In genomic region chr14:69392481-69392880, GRCh38 we compare ENCODE assay signal across 20 cellular contexts. TPM values are rescaled to one million over a fixed set of nuclear protein-coding genes. Genes with fewer than 3 reads are reported as not detected.
A peak's percentile ranks its signal among the peaks of the same experiment; 100 is the strongest.
DNase-seq lines count a peak whose midpoint lies in the region; ATAC-seq, FAIRE-seq and TF ChIP-seq lines count a peak whose summit lies in the region.
"Had no signal": no experiment of that assay in that cellular context is flagged by ENCODE, and none has a peak within 500 bp of the region (broad histone marks: within the 10 kb centered on the region; RNA-seq: fewer than 3 reads in every experiment).

No MANE protein-coding gene starts in this region.

- no peak for TF ChIP-seq POLR2A in HepG2 (IDR thresholded peaks at IDR 0.05; ENCODE audit: insufficient read depth in 1 of 2, low read depth in 2 of 2, low read length in 2 of 2)
- TF ChIP-seq POLR2A in right lobe of liver (IDR thresholded peaks at IDR 0.05) = no peak

- H3K27me3 ChIP-seq in HepG2 (ENCODE audit: control insufficient read depth in 1 of 2, insufficient read depth in 2 of 2, low read length in 2 of 2) (no peaks in the 10 kb centered on the region; a peak in 1 of 5 replicates), right lobe of liver (no peaks in the 10 kb centered on the region), GM23338 (ENCODE audit: insufficient read depth) (no peaks in the 10 kb centered on the region)
- H3K27me3 ChIP-seq: neural progenitor cell had no signal

- H3K9me3 Mint-ChIP-seq in GM23338 = no peaks in the 10 kb centered on the region
- no peaks in the 10 kb centered on the region for H3K9me3 Mint-ChIP-seq in activated naive CD8-positive, alpha-beta T cell treated with anti-CD3 and anti-CD28 coated beads for 36 hours
- H3K9me3 Mint-ChIP-seq: CD8-positive, alpha-beta T cell; dendritic cell treated with granulocyte-macrophage colony-stimulating factor and Interleukin-4, amounts not matched to agents 40 ng/mL and 50 ng/mL, for 4 days; HFFc6; neural progenitor cell had no signal

- POLR2A ChIA-PET in HepG2 (lab: Yijun Ruan, JAX) = no interaction called here

- no peaks in the 10 kb centered on the region for H3K9me2 ChIP-seq in GM23338 (ENCODE audit: insufficient read depth)

- no peaks in the 10 kb centered on the region for H3K27me3 Mint-ChIP-seq in GM23338 (ENCODE audit: insufficient read depth, low read depth, poor library complexity)
- no peaks in the 10 kb centered on the region for H3K27me3 Mint-ChIP-seq in activated naive CD8-positive, alpha-beta T cell treated with anti-CD3 and anti-CD28 coated beads for 36 hours
- H3K27me3 Mint-ChIP-seq: dendritic cell treated with granulocyte-macrophage colony-stimulating factor and Interleukin-4, amounts not matched to agents 40 ng/mL and 50 ng/mL, for 4 days had no signal

- intact Hi-C loops in HepG2 (cut with micrococcal nuclease; ENCODE audit: unreplicated experiment) = no loop called here
- intact Hi-C loops in right lobe of liver (cut with DNase I) = no loop called here

- no peak for TF ChIP-seq CTCF in HepG2 (CRISPR knock-in tag; IDR thresholded peaks at IDR 0.05)
- TF ChIP-seq CTCF in right lobe of liver (IDR thresholded peaks at IDR 0.05) = no peak
- no peak for TF ChIP-seq CTCF in GM23338 (conservative IDR thresholded peaks at IDR 0.05; ENCODE audit: low read depth in 2 of 2)

- TF ChIP-seq EP300 in HepG2 (IDR thresholded peaks at IDR 0.05; ENCODE audit: low read depth in 2 of 2, low read length in 2 of 2) = no peak
- no peak for TF ChIP-seq EP300 in HepG2 (CRISPR knock-in tag; IDR thresholded peaks at IDR 0.05; ENCODE audit: borderline replicate concordance)

- H3K9me3 ChIP-seq in HepG2 (ENCODE audit: low read length) = no peaks in the 10 kb centered on the region
- H3K9me3 ChIP-seq in right lobe of liver = no peaks in the 10 kb centered on the region

- DNase-seq in HepG2 (ENCODE audit: low spot score) (no peak), right lobe of liver (no peak), GM23338 (ENCODE audit: low spot score) (no peak), urothelium cell line (ENCODE audit: low spot score) (no peak), NCI-H1694 treated with DMSO at 0.1 percent for 48 hours (lab: John Stamatoyannopoulos, UW) (no peak)
- no peak for DNase-seq in activated naive CD8-positive, alpha-beta T cell treated with anti-CD3 and anti-CD28 coated beads for 36 hours
- DNase-seq: activated naive CD4-positive, alpha-beta T cell treated with Interleukin-2 at 50 U/mL for 16 hours; CD8-positive, alpha-beta T cell; foreskin melanocyte; HFFc6; NCI-H1417 treated with DMSO at 0.1 percent for 48 hours; NCI-H2171 treated with DMSO at 0.1 percent for 48 hours; NCI-H82; T1000; trophoblast cell had no signal

- H3K4me1 ChIP-seq in HepG2 (ENCODE audit: insufficient read depth, low read length) = peaks cover 68% of the 10 kb centered on the region
- peaks cover 0 to 11% (median 3%) of the 10 kb centered on the region in 4 donors for H3K4me1 ChIP-seq in right lobe of liver
- H3K4me1 ChIP-seq in GM23338 (ENCODE audit: insufficient read depth) = peaks cover 12% of the 10 kb centered on the region

- peak overlapping the region; percentile 66; the same call in 1 of the 2 replicates for H3K27ac Mint-ChIP-seq in GM23338
- H3K27ac Mint-ChIP-seq in activated naive CD8-positive, alpha-beta T cell treated with anti-CD3 and anti-CD28 coated beads for 36 hours = peak overlapping the region; percentile 8
- H3K27ac Mint-ChIP-seq: CD8-positive, alpha-beta T cell; dendritic cell treated with granulocyte-macrophage colony-stimulating factor and Interleukin-4, amounts not matched to agents 40 ng/mL and 50 ng/mL, for 4 days; HFFc6; neural progenitor cell had no signal

- H3K4me2 ChIP-seq in HepG2 (ENCODE audit: low read depth, low read length) = peak overlapping the region; percentile 34; the same call in 1 of the 2 replicates
- H3K4me2 ChIP-seq in GM23338 = no peak overlapping the region
- H3K4me2 ChIP-seq: neural progenitor cell had no signal

- ATAC-seq in HepG2 (no peak), right lobe of liver (no peak), GM23338 (no peak), HG02763 (IDR thresholded peaks at IDR 0.05; ENCODE audit: unreplicated experiment) (no peak), HG03432 (IDR thresholded peaks at IDR 0.05; ENCODE audit: unreplicated experiment) (no peak)
- ATAC-seq: CD8-positive, alpha-beta T cell; Panc1 had no signal

- 0 out of 2 replicates have a peak, but pooled peaks cover 4% of the 10 kb centered on the region for H3F3A ChIP-seq in GM23338 (replicated peaks; ENCODE audit: low read depth)

- no TSS peak for BruUV-seq in HepG2 (replicated peaks; lab: Mats Ljungman, UMichigan)

- H3K9ac ChIP-seq in HepG2 (ENCODE audit: insufficient read depth, low read depth, low read length) = no peak overlapping the region
- H3K9ac ChIP-seq: neural progenitor cell had no signal

- peaks cover 18 to 62% of the 10 kb centered on the region in 2 experiments; a peak in 4 of 5 replicates for H3K36me3 ChIP-seq in HepG2 (replicated peaks in 1 of 2; ENCODE audit: control insufficient read depth in 1 of 2, insufficient read depth in 2 of 2, low read length in 2 of 2)
- peaks cover 4 to 62% (median 22%) of the 10 kb centered on the region in 4 donors for H3K36me3 ChIP-seq in right lobe of liver
- peaks cover 54% of the 10 kb centered on the region for H3K36me3 ChIP-seq in GM23338 (ENCODE audit: insufficient read depth)

- H3K27ac ChIP-seq in HepG2 (ENCODE audit: extremely low read length, insufficient read depth, low read length) (no peak overlapping the region), right lobe of liver (no peak overlapping the region), GM23338 (ENCODE audit: low read depth) (no peak overlapping the region)
- H3K27ac ChIP-seq: neural progenitor cell had no signal

- FAIRE-seq in HepG2 (lab: Jason Lieb, UNC) = no peak
- peak; percentile 84 for FAIRE-seq in urothelium cell line (lab: Jason Lieb, UNC)

- H3K4me1 Mint-ChIP-seq in GM23338 = peaks cover 20% of the 10 kb centered on the region
- peaks cover 72% of the 10 kb centered on the region for H3K4me1 Mint-ChIP-seq in activated naive CD8-positive, alpha-beta T cell treated with anti-CD3 and anti-CD28 coated beads for 36 hours

- H3K36me3 Mint-ChIP-seq in GM23338 (ENCODE audit: low read depth) = peaks cover 93% of the 10 kb centered on the region
- peaks cover 72% of the 10 kb centered on the region for H3K36me3 Mint-ChIP-seq in activated naive CD8-positive, alpha-beta T cell treated with anti-CD3 and anti-CD28 coated beads for 36 hours

- TF ChIP-seq RAD21 in HepG2 (CRISPR knock-in tag; IDR thresholded peaks at IDR 0.05) = no peak

- CTCF ChIA-PET in HepG2 (lab: Yijun Ruan, JAX; ENCODE audit: low intra/inter-chr PET ratio, low total read pairs) = no interaction called here

- WGBS in HepG2 (ENCODE audit: low lambda C conversion rate) = 67% methylated on average over 3 of the region's 3 CpGs
- WGBS in right lobe of liver (ENCODE audit: insufficient coverage, low coverage, low lambda C conversion rate, missing lambda C conversion rate) = 65% methylated on average over 3 of the region's 3 CpGs

- H3K4me3 ChIP-seq in HepG2 (replicated peaks in 1 of 3; ENCODE audit: insufficient read depth in 1 of 3, low read depth in 2 of 3, low read length in 3 of 3) = no peak overlapping the region
- no peak overlapping the region for H3K4me3 ChIP-seq in right lobe of liver
- no peak overlapping the region for H3K4me3 ChIP-seq in GM23338
- H3K4me3 ChIP-seq: neural progenitor cell had no signal

- H2AFZ ChIP-seq in HepG2 (ENCODE audit: low read length) (no peak overlapping the region), GM23338 (no peak overlapping the region)
- H2AFZ ChIP-seq: neural progenitor cell had no signal

- H3K79me2 ChIP-seq in HepG2 (ENCODE audit: insufficient read depth, low read length) = peaks cover 95% of the 10 kb centered on the region
- H3K79me2 ChIP-seq in GM23338 (replicated peaks; ENCODE audit: insufficient read depth) = peaks cover 100% of the 10 kb centered on the region

- H3K4me3 Mint-ChIP-seq in GM23338 = no peak overlapping the region
- H3K4me3 Mint-ChIP-seq in activated naive CD8-positive, alpha-beta T cell treated with anti-CD3 and anti-CD28 coated beads for 36 hours = peak overlapping the region; percentile 22
- H3K4me3 Mint-ChIP-seq: dendritic cell treated with granulocyte-macrophage colony-stimulating factor and Interleukin-4, amounts not matched to agents 40 ng/mL and 50 ng/mL, for 4 days; HFFc6; neural progenitor cell had no signal

- peaks cover 53% of the 10 kb centered on the region for H4K20me1 ChIP-seq in HepG2 (ENCODE audit: insufficient read depth, low read length)
- H4K20me1 ChIP-seq in GM23338 (replicated peaks; ENCODE audit: insufficient read depth) = peaks cover 80% of the 10 kb centered on the region

- in situ Hi-C loops in HepG2 (cut with HindIII; ENCODE audit: extremely low pct_ligation_motif_present, low pct_unique_long_range_greater_than_20kb) = no loop called here

RNA-seq across cellular contexts. Expression of gene ERH, which starts 5.6 kb away (rescaled TPM):
- total RNA-seq in HepG2 (2016; rRNA removed; fragmentation: Illumina TruSeq; extraction: Trizol) = 341 and 491 TPM in 2 replicates
- 125 and 129 TPM in 2 replicates for total RNA-seq in HepG2 (2016; cell fraction: cytosol; rRNA removed; fragmentation: Illumina TruSeq; extraction: Trizol; ENCODE audit: low read depth)
- total RNA-seq in HepG2 (2016; cell fraction: insoluble cytoplasmic fraction; rRNA removed; fragmentation: Illumina TruSeq; extraction: Trizol) = 358 and 522 TPM in 2 replicates
- total RNA-seq in HepG2 (2016; cell fraction: membrane; rRNA removed; fragmentation: Illumina TruSeq; extraction: Trizol) = 183 and 193 TPM in 2 replicates
- 143 and 174 TPM in 2 replicates for total RNA-seq in HepG2 (2016; cell fraction: nucleus; rRNA removed; fragmentation: Illumina TruSeq; extraction: Trizol)
- polyA plus RNA-seq in HepG2 (2011; rRNA removed) = 75.8 and 105 TPM in 2 replicates
- polyA plus RNA-seq in HepG2 (2011; cell fraction: cytosol; rRNA removed) = 90.2 and 93.3 TPM in 2 replicates
- 21.4 and 29.5 TPM in 2 replicates for polyA plus RNA-seq in HepG2 (2011; cell fraction: nucleus; rRNA removed)
- 129 and 223 TPM in 2 replicates for polyA plus RNA-seq in HepG2 (2012)
- polyA plus RNA-seq in HepG2 (2016; cell fraction: cytosol; fragmentation: Illumina TruSeq; extraction: Trizol; ENCODE audit: low read depth) = 100 and 107 TPM in 2 replicates
- polyA plus RNA-seq in HepG2 (2016; cell fraction: insoluble cytoplasmic fraction; fragmentation: Illumina TruSeq; extraction: Trizol; ENCODE audit: low read depth) = 571 and 661 TPM in 2 replicates
- 175 and 180 TPM in 2 replicates for polyA plus RNA-seq in HepG2 (2016; cell fraction: membrane; fragmentation: Illumina TruSeq; extraction: Trizol; ENCODE audit: low read depth)
- polyA plus RNA-seq in HepG2 (2016; cell fraction: nucleus; fragmentation: Illumina TruSeq; extraction: Trizol; ENCODE audit: insufficient read depth, low read depth) = 224 and 228 TPM in 2 replicates
- polyA minus RNA-seq in HepG2 (2011; rRNA and poly(A)+ RNA removed; ENCODE audit: low replicate concordance) = 48.2 and 87.3 TPM in 2 replicates
- polyA minus RNA-seq in HepG2 (2011; cell fraction: cytosol; rRNA and poly(A)+ RNA removed) = 116 and 129 TPM in 2 replicates
- polyA minus RNA-seq in HepG2 (2011; cell fraction: nucleus; rRNA and poly(A)+ RNA removed) = 100 and 107 TPM in 2 replicates
- total RNA-seq in right lobe of liver = 10 to 100 TPM; 46.0 to 71.7 (median 68.5) TPM
- total RNA-seq in GM23338 (2014; rRNA removed; shearing (Covaris generic)) = 188 and 325 TPM in 2 replicates
- 545 and 597 TPM in 2 replicates for polyA plus RNA-seq in GM23338 (2016; fragmentation: Nextera tagmentation; extraction: Ambion mirVana)
- 100 to 1,000 TPM; 392 to 403 TPM for total RNA-seq in activated naive CD8-positive, alpha-beta T cell treated with anti-CD3 and anti-CD28 coated beads for 36 hours

RNA-seq across cellular contexts. Expression of gene SLC39A9, which starts 6.0 kb away (rescaled TPM):
- total RNA-seq in HepG2 (2016; rRNA removed; fragmentation: Illumina TruSeq; extraction: Trizol) (63.8 and 69.5 TPM in 2 replicates), right lobe of liver (10 to 100 TPM; 44.7 to 78.2 (median 58.2) TPM)
- total RNA-seq in HepG2 (2016; cell fraction: cytosol; rRNA removed; fragmentation: Illumina TruSeq; extraction: Trizol; ENCODE audit: low read depth) = 9.2 and 9.9 TPM in 2 replicates
- total RNA-seq in HepG2 (2016; cell fraction: insoluble cytoplasmic fraction; rRNA removed; fragmentation: Illumina TruSeq; extraction: Trizol) = 65.8 and 71.2 TPM in 2 replicates
- total RNA-seq in HepG2 (2016; cell fraction: membrane; rRNA removed; fragmentation: Illumina TruSeq; extraction: Trizol) = 32.7 and 37.8 TPM in 2 replicates
- total RNA-seq in HepG2 (2016; cell fraction: nucleus; rRNA removed; fragmentation: Illumina TruSeq; extraction: Trizol) = 64.0 and 64.2 TPM in 2 replicates
- polyA plus RNA-seq in HepG2 (2011; rRNA removed) (45.5 and 46.6 TPM in 2 replicates), GM23338 (2016; fragmentation: Nextera tagmentation; extraction: Ambion mirVana) (16.4 and 17.7 TPM in 2 replicates)
- 33.9 and 43.3 TPM in 2 replicates for polyA plus RNA-seq in HepG2 (2011; cell fraction: cytosol; rRNA removed)
- polyA plus RNA-seq in HepG2 (2011; cell fraction: nucleus; rRNA removed) = 27.1 and 28.1 TPM in 2 replicates
- 21.9 and 26.1 TPM in 2 replicates for polyA plus RNA-seq in HepG2 (2012)
- polyA plus RNA-seq in HepG2 (2016; cell fraction: cytosol; fragmentation: Illumina TruSeq; extraction: Trizol; ENCODE audit: low read depth) = 3.7 and 4.1 TPM in 2 replicates
- 30.0 and 36.3 TPM in 2 replicates for polyA plus RNA-seq in HepG2 (2016; cell fraction: insoluble cytoplasmic fraction; fragmentation: Illumina TruSeq; extraction: Trizol; ENCODE audit: low read depth)
- polyA plus RNA-seq in HepG2 (2016; cell fraction: membrane; fragmentation: Illumina TruSeq; extraction: Trizol; ENCODE audit: low read depth) = 14.3 and 15.0 TPM in 2 replicates
- 43.0 and 43.2 TPM in 2 replicates for polyA plus RNA-seq in HepG2 (2016; cell fraction: nucleus; fragmentation: Illumina TruSeq; extraction: Trizol; ENCODE audit: insufficient read depth, low read depth)
- 194 and 305 TPM in 2 replicates for polyA minus RNA-seq in HepG2 (2011; rRNA and poly(A)+ RNA removed; ENCODE audit: low replicate concordance)
- polyA minus RNA-seq in HepG2 (2011; cell fraction: cytosol; rRNA and poly(A)+ RNA removed) = 55.4 and 68.9 TPM in 2 replicates
- 48.5 and 59.8 TPM in 2 replicates for polyA minus RNA-seq in HepG2 (2011; cell fraction: nucleus; rRNA and poly(A)+ RNA removed)
- total RNA-seq in GM23338 (2014; rRNA removed; shearing (Covaris generic)) = 48.1 and 49.1 TPM in 2 replicates
- 10 to 100 TPM; 47.9 to 48.2 TPM for total RNA-seq in activated naive CD8-positive, alpha-beta T cell treated with anti-CD3 and anti-CD28 coated beads for 36 hours
